ENCODE assay signal across 9 cellular contexts in genomic region chr10:125629758-125630376, GRCh38. TPM values are rescaled to one million over a fixed set of nuclear protein-coding genes. Genes with fewer than 3 reads are reported as not detected.
DNase-seq lines count a peak whose midpoint lies in the region; ATAC-seq and TF ChIP-seq lines count a peak whose summit lies in the region.
"Had no signal": no experiment of that assay in that cellular context is flagged by ENCODE, and none has a peak within 500 bp of the region (broad histone marks: within the 10 kb centered on the region; RNA-seq: fewer than 3 reads in every experiment).

No MANE protein-coding gene starts in this region.

- H3K9me2 ChIP-seq in OCI-LY1 (ENCODE audit: low read depth, low read length): no peaks in the 10 kb centered on the region

- no peaks in the 10 kb centered on the region for H3K9me3 ChIP-seq in OCI-LY1 (ENCODE audit: low read length)
- H3K9me3 ChIP-seq in esophagus squamous epithelium: no peaks in the 10 kb centered on the region

- H3F3A ChIP-seq in OCI-LY1 (ENCODE audit: insufficient read depth, low read length): no peaks in the 10 kb centered on the region

- H3K27ac ChIP-seq in OCI-LY1 (ENCODE audit: low read depth, low read length, poor library complexity, severe bottlenecking): no peak overlapping the region
- H3K27ac ChIP-seq in esophagus squamous epithelium: no peak overlapping the region

- no peak overlapping the region for H3K9ac ChIP-seq in OCI-LY1 (ENCODE audit: low read length)

- H3K36me3 ChIP-seq in OCI-LY1 (ENCODE audit: insufficient read depth, low read length) (no peaks in the 10 kb centered on the region), esophagus squamous epithelium (no peaks in the 10 kb centered on the region)

- no peak overlapping the region for H3K4me3 ChIP-seq in OCI-LY1 (ENCODE audit: low read depth, low read length, poor library complexity, severe bottlenecking)
- H3K4me3 ChIP-seq in esophagus squamous epithelium: no peak overlapping the region
- H3K4me3 ChIP-seq: lung had no signal

- H3K27me3 ChIP-seq in OCI-LY1 (ENCODE audit: insufficient read depth, low read length) (0 out of 2 replicates have a peak, but pooled peaks cover 3% of the 10 kb centered on the region), esophagus squamous epithelium (peaks cover 0 to 37% (median 0%) of the 10 kb centered on the region in 4 donors)

- ATAC-seq in HG03025 (IDR thresholded peaks at IDR 0.05; ENCODE audit: low FRiP score, unreplicated experiment) (peak; percentile 45), left cardiac atrium (no peak), HG03460 (IDR thresholded peaks at IDR 0.05; ENCODE audit: unreplicated experiment) (no peak)

- no peak for TF ChIP-seq POLR2A in esophagus squamous epithelium (IDR thresholded peaks at IDR 0.05)

- 67 to 72% methylated on average over 3 of the region's 3 CpGs for WGBS in esophagus squamous epithelium, 2 donors

- H3K4me1 ChIP-seq in OCI-LY1 (ENCODE audit: insufficient read depth, low read length, severe bottlenecking) (no peaks in the 10 kb centered on the region), esophagus squamous epithelium (no peaks in the 10 kb centered on the region)

- TF ChIP-seq CTCF in OCI-LY1 (IDR thresholded peaks at IDR 0.05; ENCODE audit: low read length): peak; percentile 55
- TF ChIP-seq CTCF in esophagus squamous epithelium (IDR thresholded peaks at IDR 0.05): peak in 5 of 6 experiments; percentile 30 to 63 (median 36)

- intact Hi-C loops in esophagus squamous epithelium (cut with DNase I) (loop anchor here (5.0 kb wide), 1 partner anchor 463 kb away; no protein-coding TSS in a partner anchor), left cardiac atrium (cut with DNase I) (no loop called here)

- no peak overlapping the region for H3K4me2 ChIP-seq in OCI-LY1 (ENCODE audit: low read length)

- H2AFZ ChIP-seq in OCI-LY1 (ENCODE audit: low read length): no peak overlapping the region

- H3K79me2 ChIP-seq in OCI-LY1 (ENCODE audit: insufficient read depth, low read length): no peaks in the 10 kb centered on the region

- no peaks in the 10 kb centered on the region for H4K20me1 ChIP-seq in OCI-LY1 (ENCODE audit: insufficient read depth, low read length)

- peak; percentile 0 for DNase-seq in DMS79 (lab: John Stamatoyannopoulos, UW)
- DNase-seq in esophagus squamous epithelium (lab: John Stamatoyannopoulos, UW): no peak
- DNase-seq in activated CD4-positive, CD25-positive, alpha-beta regulatory T cell (lab: John Stamatoyannopoulos, UW): no peak
- DNase-seq in left cardiac atrium: no peak
- DNase-seq in NCI-H2107 (lab: John Stamatoyannopoulos, UW): no peak

RNA-seq across cellular contexts. Expression of gene TEX36, which starts 53.1 kb away (rescaled TPM):
- total RNA-seq in esophagus squamous epithelium (not detected), left cardiac atrium (not detected)
- total RNA-seq: lung had no signal
